10 cellular contexts compared by ENCODE assay signal in genomic region chr1:23585321-23586022, GRCh38. TPM values are rescaled to one million over a fixed set of nuclear protein-coding genes. Genes with fewer than 3 reads are reported as not detected.
DNase-seq lines count a peak whose midpoint lies in the region; ATAC-seq and TF ChIP-seq lines count a peak whose summit lies in the region.
"Had no signal": no experiment of that assay in that cellular context is flagged by ENCODE, and none has a peak within 500 bp of the region (broad histone marks: within the 10 kb centered on the region; RNA-seq: fewer than 3 reads in every experiment).

No MANE protein-coding gene starts in this region.

- no peaks in the 10 kb centered on the region for H3K9me2 ChIP-seq in GM23338 (ENCODE audit: insufficient read depth)

- POLR2A ChIA-PET in RWPE1 (lab: Yijun Ruan, JAX; ENCODE audit: low non-redundant PET) = no interaction called here

- H3K36me3 ChIP-seq in GM23338 (ENCODE audit: insufficient read depth) (no peaks in the 10 kb centered on the region), spleen (no peaks in the 10 kb centered on the region), ascending aorta (no peaks in the 10 kb centered on the region)

- WGBS in spleen, 5 donors = 73 to 86% (median 77%) methylated on average over 10 of the region's 10 CpGs

- H3K4me1 ChIP-seq in GM23338 (ENCODE audit: insufficient read depth) (peaks cover 15% of the 10 kb centered on the region), spleen (peaks cover 9 to 55% (median 19%) of the 10 kb centered on the region in 6 donors), ascending aorta (no peaks in the 10 kb centered on the region)

- H3K27ac Mint-ChIP-seq in GM23338 = no peak overlapping the region

- H3K27ac ChIP-seq in GM23338 (ENCODE audit: low read depth) (no peak overlapping the region), RWPE1 (peak overlapping the region; percentile 97), spleen (peak overlapping the region in 2 of 8 donors; percentile 14 to 47), ascending aorta (no peak overlapping the region)

- H3K4me1 Mint-ChIP-seq in GM23338 = peaks cover 15% of the 10 kb centered on the region
- H3K4me1 Mint-ChIP-seq in activated T-cell treated with anti-CD3 and anti-CD28 coated beads, Interleukin-2, amount 50 U/mL, for 4 hours (ENCODE audit: low read depth) = peaks cover 23% of the 10 kb centered on the region

- H2AFZ ChIP-seq in GM23338 = peak overlapping the region; percentile 47; the same call in 1 of the 2 replicates

- no peaks in the 10 kb centered on the region for H3K36me3 Mint-ChIP-seq in GM23338 (ENCODE audit: low read depth)
- H3K36me3 Mint-ChIP-seq in activated T-cell treated with anti-CD3 and anti-CD28 coated beads, Interleukin-2, amount 50 U/mL, for 4 hours (ENCODE audit: insufficient read depth) = no peaks in the 10 kb centered on the region
- H3K36me3 Mint-ChIP-seq: brain had no signal

- DNase-seq in GM23338 (ENCODE audit: low spot score) = no peak
- peak; percentile 86 for DNase-seq in RWPE1 (ENCODE audit: low spot score)
- DNase-seq in fibroblast of the conjunctiva (ENCODE audit: low read depth) = peak; percentile 90
- DNase-seq in spleen = peak; percentile 31
- DNase-seq in ascending aorta (ENCODE audit: low spot score in 2 of 2) = no peak
- no peak for DNase-seq in activated T-cell treated with anti-CD3 and anti-CD28 coated beads, Interleukin-2, amount 50 U/mL, for 4 hours
- no peak for DNase-seq in activated CD4-positive, alpha-beta T cell treated with anti-CD3 and anti-CD28 coated beads, Interleukin-2, amount 50 U/mL, for 48 hours
- DNase-seq: NCI-H1694 had no signal

- no peaks in the 10 kb centered on the region for H3K9me3 ChIP-seq in spleen
- H3K9me3 ChIP-seq in ascending aorta = no peaks in the 10 kb centered on the region

- H3K4me3 ChIP-seq in GM23338 = no peak overlapping the region
- H3K4me3 ChIP-seq in spleen = no peak overlapping the region
- no peak overlapping the region for H3K4me3 ChIP-seq in ascending aorta

- H3K27me3 ChIP-seq in GM23338 (ENCODE audit: insufficient read depth) (no peaks in the 10 kb centered on the region), spleen (replicated peaks in 1 of 7) (no peaks in the 10 kb centered on the region), ascending aorta (no peaks in the 10 kb centered on the region)

- H3K79me2 ChIP-seq in GM23338 (replicated peaks; ENCODE audit: insufficient read depth) = no peaks in the 10 kb centered on the region

- H3F3A ChIP-seq in GM23338 (replicated peaks; ENCODE audit: low read depth) = no peaks in the 10 kb centered on the region

- H3K4me3 Mint-ChIP-seq in GM23338 = no peak overlapping the region
- H3K4me3 Mint-ChIP-seq in activated T-cell treated with anti-CD3 and anti-CD28 coated beads, Interleukin-2, amount 50 U/mL, for 4 hours = no peak overlapping the region
- H3K4me3 Mint-ChIP-seq: brain had no signal

- H3K27me3 Mint-ChIP-seq in GM23338 (ENCODE audit: insufficient read depth, low read depth, poor library complexity) = peaks cover 7% of the 10 kb centered on the region
- no peaks in the 10 kb centered on the region for H3K27me3 Mint-ChIP-seq in activated T-cell treated with anti-CD3 and anti-CD28 coated beads, Interleukin-2, amount 50 U/mL, for 4 hours (ENCODE audit: low read depth)

- H3K9me3 Mint-ChIP-seq in GM23338 = no peaks in the 10 kb centered on the region
- no peaks in the 10 kb centered on the region for H3K9me3 Mint-ChIP-seq in activated T-cell treated with anti-CD3 and anti-CD28 coated beads, Interleukin-2, amount 50 U/mL, for 4 hours

- TF ChIP-seq CTCF in GM23338 (conservative IDR thresholded peaks at IDR 0.05; ENCODE audit: low read depth in 2 of 2) = no peak
- TF ChIP-seq CTCF in RWPE1 (conservative IDR thresholded peaks at IDR 0.05; ENCODE audit: low read depth) = no peak
- TF ChIP-seq CTCF in spleen (IDR thresholded peaks at IDR 0.05 in 8 of 11, conservative IDR thresholded peaks at IDR 0.05 in 3 of 11) = no peak
- no peak for TF ChIP-seq CTCF in ascending aorta (IDR thresholded peaks at IDR 0.05)

- no peak for TF ChIP-seq POLR2A in spleen (IDR thresholded peaks at IDR 0.05)

- ATAC-seq in GM23338 (no peak), GM21576 (IDR thresholded peaks at IDR 0.05; ENCODE audit: unreplicated experiment) (no peak)
- ATAC-seq in activated T-cell treated with anti-CD3 and anti-CD28 coated beads, Interleukin-2, amount 50 U/mL, for 4 hours = no peak

- no peak overlapping the region for H3K4me2 ChIP-seq in GM23338

- CTCF ChIA-PET in RWPE1 (lab: Yijun Ruan, JAX) = interaction anchor here (0.6 to 1.0 kb wide), 2 partner anchors 20 to 39 kb away, joined by 3 to 4 read pairs; no protein-coding TSS in a partner anchor

- intact Hi-C loops in spleen (cut with DNase I; ENCODE audit: low total_unique reads) (no loop called here), ascending aorta (cut with DNase I) (no loop called here)

- H4K20me1 ChIP-seq in GM23338 (replicated peaks; ENCODE audit: insufficient read depth) = no peaks in the 10 kb centered on the region

TF ChIP-seq in GM23338, 12 proteins besides CTCF, POLR2A, EP300 and RAD21:
- no peak for TF ChIP-seq STAT1 (IDR thresholded peaks at IDR 0.05; ENCODE audit: unreplicated experiment)
- TF ChIP-seq CREB1 (CRISPR knock-in tag; IDR thresholded peaks at IDR 0.05; ENCODE audit: low read depth) = no peak
- TF ChIP-seq NANOG (IDR thresholded peaks at IDR 0.05; ENCODE audit: borderline replicate concordance) = no peak
- no peak for TF ChIP-seq ZNF114 (CRISPR knock-in tag; IDR thresholded peaks at IDR 0.05)
- TF ChIP-seq EZH2phosphoT487 (IDR thresholded peaks at IDR 0.05; ENCODE audit: unreplicated experiment) = no peak
- no peak for TF ChIP-seq EZH2 (IDR thresholded peaks at IDR 0.05; ENCODE audit: low read depth, unreplicated experiment)

RNA-seq across cellular contexts. Expression of gene ID3, which starts 26.2 kb away (rescaled TPM):
- 153 and 164 TPM in 2 replicates for total RNA-seq in GM23338 (2014; rRNA removed; shearing (Covaris generic))
- polyA plus RNA-seq in GM23338 (2016; fragmentation: Nextera tagmentation; extraction: Ambion mirVana) (330 and 345 TPM in 2 replicates), spleen (100 to 1,000 TPM in 2 of 3 donors, 10 to 100 TPM in 1; 59.8 to 118 (median 109) TPM)
- total RNA-seq in spleen (100 to 1,000 TPM in 1 of 7 donors, 10 to 100 TPM in 6; 49.5 to 122 (median 65.4) TPM), ascending aorta (1,094 TPM)
- total RNA-seq in activated T-cell treated with anti-CD3 and anti-CD28 coated beads, Interleukin-2, amount 50 U/mL, for 4 hours = 10 to 100 TPM; 15.1 to 17.1 (median 15.1) TPM

RNA-seq across cellular contexts. Expression of gene E2F2, which starts 54.4 kb away (rescaled TPM):
- total RNA-seq in GM23338 (2014; rRNA removed; shearing (Covaris generic)) = 2.6 and 3.4 TPM in 2 replicates
- polyA plus RNA-seq in GM23338 (2016; fragmentation: Nextera tagmentation; extraction: Ambion mirVana) (0.78 and 1.6 TPM in 2 replicates), spleen (1 to 10 TPM in 2 of 3 donors, under 1 TPM in 1; 0.89 to 2.3 (median 1.5) TPM)
- total RNA-seq in spleen (10 to 100 TPM in 2 of 7 donors, 1 to 10 TPM in 5; 3.4 to 18.9 (median 8.4) TPM), ascending aorta (not detected)
- 1 to 10 TPM; 5.5 to 9.3 (median 7.2) TPM for total RNA-seq in activated T-cell treated with anti-CD3 and anti-CD28 coated beads, Interleukin-2, amount 50 U/mL, for 4 hours

Comparison
In these comparisons a context has a peak if more than half of its experiments do, and no peak if none do; other contexts are left out.
1. DNase-seq: peak in RWPE1 (single experiment), fibroblast of the conjunctiva (single experiment) and spleen (single experiment); none in GM23338 (single experiment), ascending aorta (0 of 2), activated T-cell treated with anti-CD3 and anti-CD28 coated beads, Interleukin-2, amount 50 U/mL, for 4 hours (single experiment) and activated CD4-positive, alpha-beta T cell treated with anti-CD3 and anti-CD28 coated beads, Interleukin-2, amount 50 U/mL, for 48 hours (0 of 2).